In the genomic region with DNA sequence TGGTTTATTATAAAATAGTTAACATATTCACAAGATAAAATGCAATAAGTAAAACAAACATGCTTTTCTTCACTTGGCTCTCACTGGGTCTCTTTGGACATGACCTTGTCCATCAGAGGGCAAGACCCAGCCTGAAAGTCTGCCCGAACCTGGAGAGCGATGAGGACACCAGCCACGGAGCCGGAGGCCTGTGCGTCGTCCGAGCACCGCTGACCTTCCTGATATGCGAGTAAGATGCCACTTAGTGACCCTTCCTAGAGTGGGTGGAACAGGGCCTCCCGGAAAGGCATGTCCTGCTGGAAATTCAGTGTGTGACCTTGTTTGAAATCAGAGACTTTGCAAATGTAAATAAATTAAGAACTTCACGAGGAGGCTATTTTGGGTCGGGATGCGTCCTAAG, we compare ENCODE assay signal across 28 cellular contexts. TPM values are rescaled to one million over a fixed set of nuclear protein-coding genes. Genes with fewer than 3 reads are reported as not detected.
A peak's percentile ranks its signal among the peaks of the same experiment; 100 is the strongest.
DNase-seq lines count a peak whose midpoint lies in the region; ATAC-seq and TF ChIP-seq lines count a peak whose summit lies in the region.
"Had no signal": no experiment of that assay in that cellular context is flagged by ENCODE, and none has a peak within 500 bp of the region (broad histone marks: within the 10 kb centered on the region; RNA-seq: fewer than 3 reads in every experiment).

No MANE protein-coding gene starts in this region.

- H3K36me3 Mint-ChIP-seq in neural progenitor cell = no peaks in the 10 kb centered on the region
- H3K36me3 Mint-ChIP-seq: CD14-positive monocyte; CD4-positive, alpha-beta memory T cell; CD4-positive, CD25-positive, alpha-beta regulatory T cell; CD8-positive, alpha-beta memory T cell had no signal

- H3K9me3 Mint-ChIP-seq in neural progenitor cell = peaks cover 19% of the 10 kb centered on the region

- 76% methylated on average over 13 of the region's 13 CpGs for WGBS in sigmoid colon, 2 donors

- ATAC-seq in foreskin keratinocyte = no peak
- ATAC-seq in HG02981 (IDR thresholded peaks at IDR 0.05; ENCODE audit: unreplicated experiment) = no peak
- no peak for ATAC-seq in GM19467 (IDR thresholded peaks at IDR 0.05; ENCODE audit: unreplicated experiment)
- ATAC-seq: GM12878 had no signal

- intact Hi-C loops in sigmoid colon (cut with DNase I) = no loop called here

- H3K36me3 ChIP-seq in neural progenitor cell = no peaks in the 10 kb centered on the region
- H3K36me3 ChIP-seq in sigmoid colon = no peaks in the 10 kb centered on the region
- H3K36me3 ChIP-seq: BE2C, BLaER1 had no signal

- no peaks in the 10 kb centered on the region for H3F3A ChIP-seq in neural progenitor cell (ENCODE audit: low read depth)

- H3K4me3 ChIP-seq in coronary artery = no peak overlapping the region
- no peak overlapping the region for H3K4me3 ChIP-seq in neural progenitor cell
- no peak overlapping the region for H3K4me3 ChIP-seq in sigmoid colon
- H3K4me3 ChIP-seq: BLaER1, GM12878 had no signal

- no peak overlapping the region for H2AFZ ChIP-seq in neural progenitor cell (replicated peaks)

- H4K20me1 ChIP-seq in neural progenitor cell (ENCODE audit: low read depth) = no peaks in the 10 kb centered on the region
- H4K20me1 ChIP-seq: BLaER1 had no signal

- no peak overlapping the region for H3K27ac ChIP-seq in coronary artery
- peak overlapping the region; percentile 77 for H3K27ac ChIP-seq in foreskin keratinocyte
- H3K27ac ChIP-seq in neural progenitor cell = no peak overlapping the region
- no peak overlapping the region for H3K27ac ChIP-seq in sigmoid colon
- H3K27ac ChIP-seq: BLaER1 had no signal

- H3K27me3 Mint-ChIP-seq in neural progenitor cell (ENCODE audit: insufficient read depth, low read depth) = peaks cover 10% of the 10 kb centered on the region
- H3K27me3 Mint-ChIP-seq: CD4-positive, alpha-beta memory T cell; CD4-positive, CD25-positive, alpha-beta regulatory T cell; CD8-positive, alpha-beta memory T cell had no signal

- no peak for TF ChIP-seq POLR2A in sigmoid colon (IDR thresholded peaks at IDR 0.05)

- peak; percentile 33 for DNase-seq in coronary artery (ENCODE audit: low spot score)
- no peak for DNase-seq in foreskin keratinocyte
- no peak for DNase-seq in neural progenitor cell (ENCODE audit: low spot score)
- peak; percentile 47 for DNase-seq in sigmoid colon
- no peak for DNase-seq in midbrain (lab: John Stamatoyannopoulos, UW)
- DNase-seq: 8988T; ACHN; BE2C; C1 segment of cervical spinal cord; CD4-positive, alpha-beta memory T cell; CD4-positive, CD25-positive, alpha-beta regulatory T cell; CD8-positive, alpha-beta memory T cell; COR-L47; DMS 273 treated with DMSO at 0.1 percent for 48 hours; DMS153; DMS53; DMS79; DND-41; EL; GDM1 had no signal

- H3K79me2 ChIP-seq in neural progenitor cell (ENCODE audit: low read depth) = no peaks in the 10 kb centered on the region

- no peaks in the 10 kb centered on the region for H3K9me3 ChIP-seq in neural progenitor cell (ENCODE audit: low read depth)
- no peaks in the 10 kb centered on the region for H3K9me3 ChIP-seq in sigmoid colon
- H3K9me3 ChIP-seq: BE2C had no signal

- H3K4me3 Mint-ChIP-seq in neural progenitor cell = no peak overlapping the region
- H3K4me3 Mint-ChIP-seq: CD14-positive monocyte; CD4-positive, alpha-beta memory T cell; CD4-positive, CD25-positive, alpha-beta regulatory T cell; CD8-positive, alpha-beta memory T cell had no signal

- H3K4me1 Mint-ChIP-seq in neural progenitor cell = peaks cover 17% of the 10 kb centered on the region
- H3K4me1 Mint-ChIP-seq: CD14-positive monocyte; CD4-positive, alpha-beta memory T cell; CD4-positive, CD25-positive, alpha-beta regulatory T cell; CD8-positive, alpha-beta memory T cell had no signal

- TF ChIP-seq CTCF in coronary artery (IDR thresholded peaks at IDR 0.05) (no peak), foreskin keratinocyte (conservative IDR thresholded peaks at IDR 0.05) (no peak), neural progenitor cell (IDR thresholded peaks at IDR 0.05) (no peak), sigmoid colon (IDR thresholded peaks at IDR 0.05) (no peak)

- no peak for TF ChIP-seq EP300 in sigmoid colon (IDR thresholded peaks at IDR 0.05)

- no peak overlapping the region for H3K9ac ChIP-seq in neural progenitor cell
- H3K9ac ChIP-seq: BLaER1 had no signal

- H3K27me3 ChIP-seq in foreskin keratinocyte (peaks cover 7% of the 10 kb centered on the region), neural progenitor cell (no peaks in the 10 kb centered on the region), sigmoid colon (no peaks in the 10 kb centered on the region)
- H3K27me3 ChIP-seq: BE2C, BLaER1 had no signal

- peak overlapping the region; percentile 61 for H3K27ac Mint-ChIP-seq in neural progenitor cell
- H3K27ac Mint-ChIP-seq: CD14-positive monocyte; CD4-positive, CD25-positive, alpha-beta regulatory T cell; CD8-positive, alpha-beta memory T cell had no signal

- H3K4me1 ChIP-seq in foreskin keratinocyte (peaks cover 9% of the 10 kb centered on the region), neural progenitor cell (no peaks in the 10 kb centered on the region), sigmoid colon (no peaks in the 10 kb centered on the region)
- H3K4me1 ChIP-seq: BE2C, BLaER1 had no signal

- no peak overlapping the region for H3K4me2 ChIP-seq in neural progenitor cell
- H3K4me2 ChIP-seq: BLaER1 had no signal

RNA-seq across cellular contexts. Expression of a gene that starts 52.9 kb away (rescaled TPM):
- total RNA-seq in foreskin keratinocyte (18.2 and 19.5 TPM in 2 replicates), neural progenitor cell (ENCODE audit: low replicate concordance) (13.7 and 15.4 TPM in 2 replicates), sigmoid colon (not detected)
- polyA plus RNA-seq in foreskin keratinocyte (10.9 and 12.7 TPM in 2 replicates), sigmoid colon (under 1 TPM in 1 of 3 donors, not detected in 2; 0.03 TPM)
- total RNA-seq: A673; CD4-positive, alpha-beta memory T cell; CD4-positive, CD25-positive, alpha-beta regulatory T cell; CD8-positive, alpha-beta memory T cell; G401; GM12878 had no signal
- polyA plus RNA-seq: AG04450; CD14-positive monocyte; CD4-positive, alpha-beta memory T cell; CD4-positive, CD25-positive, alpha-beta regulatory T cell; CD8-positive, alpha-beta memory T cell; GM12878 had no signal

Comparison
In these comparisons a context has a peak if more than half of its experiments do, and no peak if none do; other contexts are left out.
1. DNase-seq: peak in coronary artery (single experiment) and sigmoid colon (single experiment); none in foreskin keratinocyte (0 of 2), neural progenitor cell (single experiment) and midbrain (single experiment).
2. RNA of a gene that starts 52.9 kb away (total RNA-seq): 18.2 to 19.5 TPM in foreskin keratinocyte and 13.7 to 15.4 TPM in neural progenitor cell; not detected in sigmoid colon; every median in the first group is over 10 times any median in the second.